8 cellular contexts compared by ENCODE assay signal in genomic region chr5:177592010-177592834, GRCh38. TPM values are rescaled to one million over a fixed set of nuclear protein-coding genes. Genes with fewer than 3 reads are reported as not detected.
DNase-seq lines count a peak whose midpoint lies in the region; ATAC-seq and TF ChIP-seq lines count a peak whose summit lies in the region.

Gene TMED9, plus strand, starts transcription at chr5:177592203. Its CDS starts 12 bp downstream, at chr5:177592215.

- peaks cover 4% of the 10 kb centered on the region for H3K4me1 ChIP-seq in RWPE2 (ENCODE audit: insufficient read depth, poor library complexity, severe bottlenecking)

- no peaks in the 10 kb centered on the region for H3K27me3 ChIP-seq in RWPE2 (ENCODE audit: insufficient read depth, poor library complexity, severe bottlenecking)

- H3K36me3 Mint-ChIP-seq in natural killer cell, result peaks cover 5% of the 10 kb centered on the region

- intact Hi-C loops in natural killer cell (cut with micrococcal nuclease), result no loop called here

- peak within 1 kb of the TSS; percentile 40 for H3K27ac ChIP-seq in RWPE2 (ENCODE audit: poor library complexity, severe bottlenecking)

- H3K27me3 Mint-ChIP-seq in natural killer cell (ENCODE audit: low read depth in 2 of 2), result peaks cover 6 to 11% of the 10 kb centered on the region in 2 donors

- H3K9me3 ChIP-seq in RWPE2 (ENCODE audit: severe bottlenecking), result no peaks in the 10 kb centered on the region

- peaks cover 24 to 31% of the 10 kb centered on the region in 2 donors for H3K4me1 Mint-ChIP-seq in natural killer cell

- peak; percentile 97 for DNase-seq in DMS53 (lab: John Stamatoyannopoulos, UW)
- peak; percentile 84 for DNase-seq in HuH-7.5 (ENCODE audit: low spot score)
- peak; percentile 95 for DNase-seq in RWPE2 (ENCODE audit: low spot score)
- peak; percentile 86 for DNase-seq in activated T-helper 9 cell treated with anti-CD3 and anti-CD28 coated beads, Interleukin-2, amount 50 U/mL, for 16 hours (ENCODE audit: low read depth)
- DNase-seq in fibroblast of peridontal ligament (ENCODE audit: extremely low read depth), result peak; percentile 59
- peak; percentile 82 for DNase-seq in natural killer cell
- peak; percentile 80 to 89 (median 84) for DNase-seq in stimulated activated naive CD4-positive, alpha-beta T cell (lab: John Stamatoyannopoulos, UW)

- no peak for TF ChIP-seq CTCF in RWPE2 (IDR thresholded peaks at IDR 0.05; ENCODE audit: poor library complexity, severe bottlenecking)
- no peak for TF ChIP-seq CTCF in natural killer cell (IDR thresholded peaks at IDR 0.05)

- ATAC-seq in GM21515 (IDR thresholded peaks at IDR 0.05; ENCODE audit: unreplicated experiment), result peak; percentile 89
- ATAC-seq in RWPE2 (ENCODE audit: low read depth), result peak; percentile 99
- peak; percentile 97 to 99 (median 98) for ATAC-seq in natural killer cell

- peaks cover 39% of the 10 kb centered on the region for H3K36me3 ChIP-seq in RWPE2 (ENCODE audit: low read depth)

- H3K4me3 ChIP-seq in RWPE2 (ENCODE audit: severe bottlenecking), result peak within 1 kb of the TSS; percentile 78

- H3K4me3 Mint-ChIP-seq in natural killer cell, result peak within 1 kb of the TSS; percentile 99

- no peaks in the 10 kb centered on the region for H3K9me3 Mint-ChIP-seq in natural killer cell

- H3K27ac Mint-ChIP-seq in natural killer cell, result peak within 1 kb of the TSS; percentile 89 to 90

RNA-seq across cellular contexts. Expression of gene TMED9, which starts in this region (rescaled TPM):
- 100 to 1,000 TPM in 1 of 3 donors, 10 to 100 TPM in 2; 91.2 to 114 (median 94.4) TPM for total RNA-seq in natural killer cell

Comparison
In these comparisons a context has a peak if more than half of its experiments do, and no peak if none do; other contexts are left out.
1. Peak in every context shown above with its lines: DNase-seq, ATAC-seq, H3K4me3 ChIP-seq and H3K27ac ChIP-seq.